ENCODE assay signal across 8 cellular contexts in the genomic region with DNA sequence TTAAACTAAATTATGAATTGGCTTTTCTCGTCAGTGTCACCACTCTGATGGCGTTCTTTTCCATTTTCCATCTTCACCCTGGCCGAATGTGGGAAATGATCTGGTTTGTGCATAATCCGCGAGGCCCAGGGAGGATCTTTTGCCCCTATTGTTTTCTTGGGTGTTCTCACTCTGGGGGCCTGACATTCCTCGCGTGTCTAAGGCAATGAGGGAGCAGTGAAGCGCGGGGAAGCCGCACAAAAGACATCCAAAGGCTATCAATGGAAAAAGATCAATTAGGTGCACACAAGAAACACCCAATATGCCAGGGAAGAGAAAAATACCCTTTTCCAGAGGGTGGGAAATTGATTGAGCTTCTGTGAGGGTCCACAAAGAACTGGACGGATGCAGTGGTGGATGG.
DNase-seq lines count a peak whose midpoint lies in the region; ATAC-seq, FAIRE-seq and TF ChIP-seq lines count a peak whose summit lies in the region.

No MANE protein-coding gene starts in this region.

- peak overlapping the region; percentile 78 for H3K4me3 ChIP-seq in BLaER1
- H3K4me3 ChIP-seq in MM.1S (ENCODE audit: low read length), result peak overlapping the region; percentile 77

- no peaks in the 10 kb centered on the region for H3K36me3 ChIP-seq in BLaER1
- H3K36me3 ChIP-seq in MM.1S (replicated peaks; ENCODE audit: insufficient read depth, low read length), result no peaks in the 10 kb centered on the region

- no peaks in the 10 kb centered on the region for H3K36me3 Mint-ChIP-seq in nephron (ENCODE audit: low read depth)

- no peak overlapping the region for H3K27ac ChIP-seq in BLaER1
- H3K27ac ChIP-seq in MM.1S (ENCODE audit: low read length), result no peak overlapping the region

- H4K20me1 ChIP-seq in BLaER1 (peaks cover 7% of the 10 kb centered on the region; the same call in 1 of the 2 replicates), MM.1S (ENCODE audit: insufficient read depth, low read length) (no peaks in the 10 kb centered on the region)

- H2AFZ ChIP-seq in MM.1S (ENCODE audit: low read length), result peak overlapping the region; percentile 90

- DNase-seq in MM.1S (no peak), ecto neural progenitor cell (ENCODE audit: low spot score) (peak; percentile 57), H54 (ENCODE audit: insufficient read length, low spot score) (no peak), NK-92 (lab: John Stamatoyannopoulos, UW; ENCODE audit: unreplicated experiment) (no peak)
- no peak for DNase-seq in stimulated activated naive CD4-positive, alpha-beta T cell treated with Interleukin-2 at 50 U/mL for 16 hours (lab: John Stamatoyannopoulos, UW)

- H3K27me3 Mint-ChIP-seq in nephron (ENCODE audit: low read depth), result peaks cover 32% of the 10 kb centered on the region

- H3K4me3 Mint-ChIP-seq in nephron, result peak overlapping the region; percentile 89 to 91 (median 91)

- ATAC-seq in GM19463 (IDR thresholded peaks at IDR 0.05; ENCODE audit: unreplicated experiment), result no peak

- H3K27me3 ChIP-seq in BLaER1 (peaks cover 46% of the 10 kb centered on the region), MM.1S (replicated peaks; ENCODE audit: insufficient read depth, low read length) (peaks cover 11% of the 10 kb centered on the region)

- TF ChIP-seq POLR2A in H54 (IDR thresholded peaks at IDR 0.05; ENCODE audit: low read depth, low read length), result no peak

- H3K4me2 ChIP-seq in BLaER1 (peak overlapping the region; percentile 95), MM.1S (ENCODE audit: low read depth, low read length) (peak overlapping the region; percentile 70)

- peak overlapping the region; percentile 79 for H3K9ac ChIP-seq in BLaER1
- peak overlapping the region; percentile 74 for H3K9ac ChIP-seq in MM.1S (ENCODE audit: low read length)

- peaks cover 32% of the 10 kb centered on the region for H3K79me2 ChIP-seq in MM.1S (ENCODE audit: low read length)

- peaks cover 13% of the 10 kb centered on the region for H3F3A ChIP-seq in MM.1S (ENCODE audit: insufficient read depth, low read length)

- no peak for FAIRE-seq in H54 (lab: Jason Lieb, UNC)

- H3K4me1 ChIP-seq in BLaER1, result peaks cover 17% of the 10 kb centered on the region
- peaks cover 6% of the 10 kb centered on the region; the same call in 1 of the 2 replicates for H3K4me1 ChIP-seq in MM.1S (ENCODE audit: low read length)

- H3K9me3 ChIP-seq in BLaER1 (no peaks in the 10 kb centered on the region), MM.1S (replicated peaks; ENCODE audit: insufficient read depth, low read length) (no peaks in the 10 kb centered on the region)

- peak overlapping the region; percentile 88 to 90 (median 90) for H3K27ac Mint-ChIP-seq in nephron

- H3K9me2 ChIP-seq in MM.1S (replicated peaks; ENCODE audit: insufficient read depth, low read length), result no peaks in the 10 kb centered on the region

- H3K4me1 Mint-ChIP-seq in nephron, result peaks cover 27% of the 10 kb centered on the region

- H3K9me3 Mint-ChIP-seq in nephron, result no peaks in the 10 kb centered on the region

- no peak for TF ChIP-seq CTCF in MM.1S (IDR thresholded peaks at IDR 0.05; ENCODE audit: low read length)
- TF ChIP-seq CTCF in nephron (IDR thresholded peaks at IDR 0.05; ENCODE audit: unreplicated experiment in 3 of 3), result no peak
